Comparison of ENCODE assay signal across 7 cellular contexts in the genomic region with DNA sequence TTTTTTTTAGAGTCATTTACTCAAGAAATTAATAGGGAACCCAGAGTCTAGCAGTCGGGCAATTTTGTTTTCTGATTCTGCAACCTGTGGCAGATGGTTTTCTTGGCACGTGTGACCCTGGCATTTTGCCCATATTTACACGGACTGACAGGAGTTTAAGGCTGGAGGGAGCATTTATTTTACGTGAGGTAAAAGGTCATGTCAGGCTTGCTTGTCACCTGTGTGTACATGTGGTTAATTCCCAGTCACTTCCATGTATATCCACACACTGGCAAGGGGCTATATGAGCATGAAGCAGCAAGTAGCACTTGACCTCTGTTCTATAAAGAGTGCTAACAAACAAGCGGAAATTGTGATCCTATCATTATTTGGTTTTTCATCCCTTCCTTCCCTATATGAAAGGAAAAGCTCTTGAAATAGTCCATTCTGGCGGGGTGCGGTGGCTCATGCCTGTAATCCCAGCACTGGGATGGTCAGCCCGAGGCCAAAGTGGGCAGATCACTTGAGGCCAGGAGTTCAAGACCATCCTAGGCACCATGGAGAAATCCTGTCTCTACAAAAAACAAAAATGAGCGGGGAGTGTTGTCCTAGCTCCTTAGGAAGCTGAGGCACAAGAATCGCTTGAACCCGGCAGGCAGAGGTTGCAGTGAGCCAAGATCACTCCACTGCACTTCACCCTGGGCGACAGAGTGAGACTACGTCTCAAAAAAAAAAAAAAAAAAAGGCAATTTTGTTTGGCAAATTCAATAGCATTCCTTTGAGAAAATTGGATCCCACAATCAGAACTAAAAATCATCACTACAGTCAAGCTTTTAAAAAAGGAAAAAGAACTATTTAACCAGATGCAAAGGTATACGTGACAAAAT. TPM values are rescaled to one million over a fixed set of nuclear protein-coding genes. Genes with fewer than 3 reads are reported as not detected.
DNase-seq lines count a peak whose midpoint lies in the region; ATAC-seq and TF ChIP-seq lines count a peak whose summit lies in the region.

No MANE protein-coding gene starts in this region.

- H3K36me3 ChIP-seq in mucosa of stomach (ENCODE audit: control insufficient read depth, insufficient read depth, low read length) = no peaks in the 10 kb centered on the region
- no peaks in the 10 kb centered on the region for H3K36me3 ChIP-seq in H7 (replicated peaks; ENCODE audit: control insufficient read depth, insufficient read depth, low read length)

- H4K91ac ChIP-seq in H9 (ENCODE audit: insufficient read length, low read depth, low read length) = no peak overlapping the region

- no peak overlapping the region for H2BK120ac ChIP-seq in H9 (ENCODE audit: low read depth, low read length, poor library complexity, severe bottlenecking)

- no peak overlapping the region for H2AFZ ChIP-seq in H9 (ENCODE audit: low read length)

- H2BK12ac ChIP-seq in H9 (ENCODE audit: insufficient read length, low read depth, low read length) = no peak overlapping the region

- no peak overlapping the region for H3K27ac ChIP-seq in H9 (ENCODE audit: insufficient read length, low read depth, low read length)

- no peak overlapping the region for H3K14ac ChIP-seq in H9 (ENCODE audit: insufficient read depth, low read length)

- peaks cover 13% of the 10 kb centered on the region for H3K23me2 ChIP-seq in H9 (ENCODE audit: insufficient read length, low read depth, low read length, poor library complexity, severe bottlenecking)

- intact Hi-C loops in MCF 10A (cut with micrococcal nuclease) = loop anchor here (1.0 kb wide), 1 partner anchor 35 kb away; the partner anchor contains the start of gene NME1

- WGBS in H9 (ENCODE audit: extremely low coverage, insufficient read length, low lambda C conversion rate) = no CpG with 5 or more reads among the region's 14 CpGs

- H3K36me3 Mint-ChIP-seq in H9 (ENCODE audit: insufficient read depth in 1 of 3, low read depth in 3 of 3) = no peaks in the 10 kb centered on the region
- H3K36me3 Mint-ChIP-seq in MCF 10A (ENCODE audit: insufficient read depth, unreplicated experiment) = peaks cover 11% of the 10 kb centered on the region

- H3K23ac ChIP-seq in H9 (ENCODE audit: insufficient read length, low read depth, low read length) = no peak overlapping the region

- H3K27me3 Mint-ChIP-seq in H9 (ENCODE audit: low read depth) (no peaks in the 10 kb centered on the region), MCF 10A (ENCODE audit: insufficient read depth, unreplicated experiment) (no peaks in the 10 kb centered on the region)

- H3K18ac ChIP-seq in H9 (ENCODE audit: insufficient read length, low read depth, low read length) = no peak overlapping the region

- no peak overlapping the region for H3K4me3 ChIP-seq in mucosa of stomach (ENCODE audit: low read length)
- H3K4me3 ChIP-seq in H7 (ENCODE audit: insufficient read depth, low read depth, low read length) = no peak overlapping the region

- POLR2A ChIA-PET in MCF 10A (lab: Yijun Ruan, JAX) = interaction anchor here (0.6 to 6.6 kb wide), 11 partner anchors 9 to 398 kb away, joined by 3 to 145 read pairs (median 4); partner anchors contain the start of genes NME1 and NME2

- H3K79me2 ChIP-seq in H9 (ENCODE audit: insufficient read depth, low read length) = peaks cover 15% of the 10 kb centered on the region

- H3K4me1 Mint-ChIP-seq in H9 = peaks cover 25% of the 10 kb centered on the region in 2 experiments
- H3K4me1 Mint-ChIP-seq in MCF 10A (ENCODE audit: insufficient read depth, unreplicated experiment) = peaks cover 24% of the 10 kb centered on the region

- BruUV-seq in MCF 10A (replicated peaks; lab: Mats Ljungman, UMichigan) = no TSS peak

- H3K4me1 ChIP-seq in H9 (ENCODE audit: insufficient read depth, low read length) = no peaks in the 10 kb centered on the region
- peaks cover 22% of the 10 kb centered on the region for H3K4me1 ChIP-seq in mucosa of stomach (ENCODE audit: control insufficient read depth, insufficient read depth, low read length)

- no peak overlapping the region for H4K8ac ChIP-seq in H9 (replicated peaks; ENCODE audit: insufficient read length, low read depth, low read length)

- no peak overlapping the region for H3K4me2 ChIP-seq in H9 (ENCODE audit: insufficient read depth, insufficient read length, low read length)

- no peak for DNase-seq in H9
- DNase-seq in NCI-H2171 (lab: John Stamatoyannopoulos, UW) = peak; percentile 86
- peak; percentile 40 for DNase-seq in MCF 10A (ENCODE audit: unreplicated experiment)
- no peak for DNase-seq in H7

- TF ChIP-seq CTCF in H9 (conservative IDR thresholded peaks at IDR 0.05) (no peak), MCF 10A (IDR thresholded peaks at IDR 0.05; ENCODE audit: unreplicated experiment) (no peak)

- CTCF ChIA-PET in MCF 10A (lab: Yijun Ruan, JAX) = interaction anchor here (0.6 to 2.4 kb wide), 5 partner anchors 11 to 118 kb away, joined by 3 to 16 read pairs (median 5); partner anchors contain the start of gene NME1

- H3K79me1 ChIP-seq in H9 (ENCODE audit: insufficient read depth, low read depth, low read length, poor library complexity, severe bottlenecking) = peaks cover 4% of the 10 kb centered on the region

- no peak overlapping the region for H3T11ph ChIP-seq in H9 (ENCODE audit: low read length)

- H3K9me3 ChIP-seq in H9 (ENCODE audit: control insufficient read depth, low read depth, low read length) (no peaks in the 10 kb centered on the region), mucosa of stomach (ENCODE audit: control insufficient read depth, low read length) (no peaks in the 10 kb centered on the region)

- no peak overlapping the region for H2BK5ac ChIP-seq in H9 (ENCODE audit: insufficient read length, low read length)

- H3K27ac Mint-ChIP-seq in H9 (no peak overlapping the region), MCF 10A (ENCODE audit: low read depth, unreplicated experiment) (peak overlapping the region; percentile 100)

- H3K9me3 Mint-ChIP-seq in H9 (no peaks in the 10 kb centered on the region), MCF 10A (ENCODE audit: unreplicated experiment) (no peaks in the 10 kb centered on the region)

- H3K4me3 Mint-ChIP-seq in H9 (peak overlapping the region; percentile 72 to 95), MCF 10A (ENCODE audit: unreplicated experiment) (peak overlapping the region; percentile 96)

- H3K27me3 ChIP-seq in H9 (ENCODE audit: insufficient read depth, low read length) = no peaks in the 10 kb centered on the region
- H3K27me3 ChIP-seq in mucosa of stomach (ENCODE audit: control insufficient read depth, insufficient read depth, low read length) = no peaks in the 10 kb centered on the region
- no peaks in the 10 kb centered on the region for H3K27me3 ChIP-seq in H7 (ENCODE audit: control insufficient read depth, insufficient read depth, low read length)

- ATAC-seq in GM19467 (IDR thresholded peaks at IDR 0.05; ENCODE audit: unreplicated experiment) (no peak), HG02571 (IDR thresholded peaks at IDR 0.05; ENCODE audit: unreplicated experiment) (no peak)

- H3K56ac ChIP-seq in H9 (ENCODE audit: insufficient read length, low read depth, low read length) = no peak overlapping the region

- no peaks in the 10 kb centered on the region for H4K20me1 ChIP-seq in H9 (ENCODE audit: control insufficient read depth, insufficient read depth, insufficient read length)

- H2AK5ac ChIP-seq in H9 (ENCODE audit: insufficient read length, low read length) = no peak overlapping the region

- no peak overlapping the region for H3K4ac ChIP-seq in H9 (ENCODE audit: low read depth, low read length)

- H3K9ac ChIP-seq in H9 (ENCODE audit: extremely low read depth, insufficient read length, low read length) = no peak overlapping the region
- H3K9ac ChIP-seq in mucosa of stomach (ENCODE audit: low read length) = peak overlapping the region; percentile 7

- H2BK20ac ChIP-seq in H9 (ENCODE audit: low read depth, low read length, poor library complexity, severe bottlenecking) = no peak overlapping the region

- no peak overlapping the region for H2BK15ac ChIP-seq in H9 (ENCODE audit: low read depth, low read length)

- no peak overlapping the region for H4K5ac ChIP-seq in H9 (ENCODE audit: insufficient read length, low read depth, low read length)

RNA-seq across cellular contexts. Expression of gene SPAG9, which starts 2.1 kb away (rescaled TPM):
- total RNA-seq in H9 (2021) = 49.7 and 54.3 TPM in 2 replicates
- 78.5 and 93.9 TPM in 2 replicates for total RNA-seq in MCF 10A (2022)
- total RNA-seq in H7 (2014; rRNA removed; shearing (Covaris generic)) = 29.8 and 42.0 TPM in 2 replicates

RNA-seq across cellular contexts. Expression of gene NME1, which starts 34.8 kb away (rescaled TPM):
- total RNA-seq in H9 (2021) = 206 and 220 TPM in 2 replicates
- 268 and 324 TPM in 2 replicates for total RNA-seq in MCF 10A (2022)
- total RNA-seq in H7 (2014; rRNA removed; shearing (Covaris generic)) = 168 and 211 TPM in 2 replicates

RNA-seq across cellular contexts. Expression of gene NME2, which starts 47.6 kb away (rescaled TPM):
- total RNA-seq in H9 (2021) = 811 and 819 TPM in 2 replicates
- total RNA-seq in MCF 10A (2022) = 1,004 and 1,033 TPM in 2 replicates
- total RNA-seq in H7 (2014; rRNA removed; shearing (Covaris generic)) = 605 and 649 TPM in 2 replicates

Comparison
In these comparisons a context has a peak if more than half of its experiments do, and no peak if none do; other contexts are left out.
1. DNase-seq: peak in NCI-H2171 (single experiment) and MCF 10A (single experiment); none in H9 (single experiment) and H7 (single experiment).